ENCODE assay signal across 25 cellular contexts in the genomic region with DNA sequence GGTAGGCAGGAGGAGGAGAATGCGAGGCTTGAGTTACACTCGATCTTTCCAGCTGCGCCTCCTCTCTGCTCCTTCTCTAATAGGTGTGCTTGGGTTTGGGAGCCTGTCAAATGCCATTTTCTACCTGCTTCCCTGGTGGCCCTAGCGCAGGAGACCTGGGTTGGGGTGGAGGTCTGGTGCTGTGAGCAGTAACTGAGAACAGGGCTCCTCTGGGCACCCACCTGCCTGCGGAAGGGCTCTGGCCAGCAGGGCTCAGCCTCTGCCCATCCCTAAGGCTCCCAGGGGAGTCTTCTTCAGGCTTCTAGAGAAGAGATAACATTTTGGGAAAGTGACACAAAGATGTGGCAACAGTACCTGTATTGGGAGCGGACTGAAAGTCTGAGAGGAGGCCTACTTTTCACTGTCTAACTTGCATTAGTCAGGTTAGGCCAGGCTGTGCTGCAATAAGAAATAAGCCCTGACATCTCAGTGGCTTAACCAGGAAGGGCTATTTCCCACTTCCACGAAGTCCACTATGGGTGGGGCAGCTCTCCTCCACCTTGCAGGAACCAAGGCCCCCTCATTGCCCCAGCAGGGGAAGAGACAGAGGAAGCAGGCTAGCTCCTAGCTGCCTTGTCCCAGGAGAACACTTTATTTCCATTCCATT. TPM values are rescaled to one million over a fixed set of nuclear protein-coding genes. Genes with fewer than 3 reads are reported as not detected.
"Had no signal": no experiment of that assay in that cellular context is flagged by ENCODE, and none has a peak within 500 bp of the region (broad histone marks: within the 10 kb centered on the region; RNA-seq: fewer than 3 reads in every experiment).

No MANE protein-coding gene starts in this region.

- H3K4me1 Mint-ChIP-seq: nephron progenitor cell had no signal

- H3K36me3 Mint-ChIP-seq: naive thymus-derived CD4-positive, alpha-beta T cell had no signal

- H3K4me3 Mint-ChIP-seq: naive thymus-derived CD4-positive, alpha-beta T cell; nephron progenitor cell had no signal

- ATAC-seq: esophagus mucosa; heart left ventricle; left colon; naive thymus-derived CD4-positive, alpha-beta T cell; psoas muscle; sciatic nerve had no signal

- H3K4me3 ChIP-seq: heart left ventricle, psoas muscle, skin epidermis had no signal

- H2AFZ ChIP-seq: parathyroid adenoma had no signal

- DNase-seq: effector memory CD4-positive, alpha-beta T cell; heart left ventricle; hippocampal formation; left colon; mesendoderm; naive thymus-derived CD4-positive, alpha-beta T cell; nephron progenitor cell; psoas muscle; retina; stimulated activated CD4-positive, alpha-beta T cell treated with anti-CD3 and anti-CD28 coated beads, Interleukin-12 subunit alpha, Interleukin-12 subunit beta, amount 100 ng/mL, for 4 hours; stimulated activated CD4-positive, alpha-beta T cell treated with anti-CD3 and anti-CD28 coated beads, Interleukin-2, amount 100 ng/mL, for 48 hours; stimulated activated naive CD4-positive, alpha-beta T cell treated with Interleukin-2 at 50 U/mL for 16 hours; trophoblast cell had no signal

- H3K79me2 ChIP-seq: parathyroid adenoma had no signal

- H3K27ac Mint-ChIP-seq: nephron progenitor cell had no signal

- H3K4me1 ChIP-seq: parathyroid adenoma, psoas muscle had no signal

- H3K9ac ChIP-seq: parathyroid adenoma had no signal

- H3K9me3 ChIP-seq: heart left ventricle, psoas muscle had no signal

- H3K27ac ChIP-seq: heart left ventricle, parathyroid adenoma, psoas muscle, skin epidermis had no signal

- H3K9me3 Mint-ChIP-seq: naive thymus-derived CD4-positive, alpha-beta T cell; nephron progenitor cell had no signal

- H3K36me3 ChIP-seq: heart left ventricle had no signal

RNA-seq across cellular contexts. Expression of a gene that starts 21.0 kb away (rescaled TPM):
- total RNA-seq: esophagus mucosa; fibroblast of lung; frontal cortex; glomerular endothelial cell; heart left ventricle; kidney epithelial cell; left colon; liver; lung microvascular endothelial cell; mononuclear cell; naive thymus-derived CD4-positive, alpha-beta T cell; omental fat pad; psoas muscle; sciatic nerve had no signal
